ENCODE assay signal across 1 cellular context in genomic region chr7:32891800-32892520, GRCh38.
TF ChIP-seq lines count a peak whose summit lies in the region.

No MANE protein-coding gene starts in this region.

TF ChIP-seq in HepG2, 621 proteins besides CTCF, POLR2A, EP300 and RAD21 (continued from another document and continues in another):
- TF ChIP-seq MTF1 (CRISPR knock-in tag; IDR thresholded peaks at IDR 0.05) (0 out of 2 replicates have a peak, but pooled peaks have one; percentile 35), NFKB2 (CRISPR knock-in tag; IDR thresholded peaks at IDR 0.05; ENCODE audit: borderline replicate concordance) (peak; percentile 76; the same call in 1 of the 2 replicates), ARHGAP35 (CRISPR knock-in tag; IDR thresholded peaks at IDR 0.05; ENCODE audit: borderline replicate concordance) (no peak; the same call in 1 of the 2 replicates), SP2 (CRISPR knock-in tag; IDR thresholded peaks at IDR 0.05) (no peak), HOXA9 (CRISPR knock-in tag; IDR thresholded peaks at IDR 0.05; ENCODE audit: borderline replicate concordance) (no peak), NFKBIZ (CRISPR knock-in tag; IDR thresholded peaks at IDR 0.05) (peak; percentile 67; the same call in 1 of the 2 replicates), HES4 (CRISPR knock-in tag; IDR thresholded peaks at IDR 0.05; ENCODE audit: borderline replicate concordance) (no peak), NR2F1 (CRISPR knock-in tag; IDR thresholded peaks at IDR 0.05) (peak; percentile 71 to 80), ZNF230 (CRISPR knock-in tag; IDR thresholded peaks at IDR 0.05) (0 out of 2 replicates have a peak, but pooled peaks have one; percentile 19), ZFP91 (CRISPR knock-in tag; IDR thresholded peaks at IDR 0.05; ENCODE audit: borderline replicate concordance) (peak; percentile 66; the same call in 1 of the 2 replicates), ZNF780A (CRISPR knock-in tag; IDR thresholded peaks at IDR 0.05) (no peak), BCL6 (CRISPR knock-in tag; IDR thresholded peaks at IDR 0.05) (peak; percentile 80), ZNF615 (CRISPR knock-in tag; IDR thresholded peaks at IDR 0.05; ENCODE audit: borderline replicate concordance) (peak; percentile 57; the same call in 1 of the 2 replicates), ZNF724P (CRISPR knock-in tag; IDR thresholded peaks at IDR 0.05; ENCODE audit: borderline replicate concordance) (no peak), PRDM10 (CRISPR knock-in tag; IDR thresholded peaks at IDR 0.05; ENCODE audit: low read depth) (peak; percentile 62; the same call in 1 of the 2 replicates), ZNF317 (CRISPR knock-in tag; IDR thresholded peaks at IDR 0.05) (peak; percentile 59; the same call in 1 of the 2 replicates), REL (CRISPR knock-in tag; conservative IDR thresholded peaks at IDR 0.05) (0 out of 2 replicates have a peak, but pooled peaks have one; percentile 18), ISL2 (CRISPR knock-in tag; IDR thresholded peaks at IDR 0.05) (peak; percentile 33; the same call in 1 of the 2 replicates), JUN (CRISPR knock-in tag; IDR thresholded peaks at IDR 0.05) (no peak), ZMYM3 (CRISPR knock-in tag; IDR thresholded peaks at IDR 0.05) (no peak), JDP2 (CRISPR knock-in tag; IDR thresholded peaks at IDR 0.05; ENCODE audit: borderline replicate concordance) (no peak; the same call in 1 of the 2 replicates), ZNF20 (CRISPR knock-in tag; IDR thresholded peaks at IDR 0.05) (0 out of 2 replicates have a peak, but pooled peaks have one; percentile 67), ZNF12 (CRISPR knock-in tag; IDR thresholded peaks at IDR 0.05) (no peak), ZNF841 (CRISPR knock-in tag; IDR thresholded peaks at IDR 0.05; ENCODE audit: borderline replicate concordance) (no peak), HDAC6 (IDR thresholded peaks at IDR 0.05; ENCODE audit: low read depth, low read length) (no peak), KLF12 (CRISPR knock-in tag; IDR thresholded peaks at IDR 0.05; ENCODE audit: borderline replicate concordance) (0 out of 2 replicates have a peak, but pooled peaks have one; percentile 44), U2AF1 (optimal IDR thresholded peaks at IDR 0.05; ENCODE audit: low read depth, low read length) (no peak), SAFB2 (CRISPR knock-in tag; IDR thresholded peaks at IDR 0.05; ENCODE audit: borderline replicate concordance, low read depth) (no peak), RBM22 (optimal IDR thresholded peaks at IDR 0.05; ENCODE audit: low read length) (no peak), ZBTB1 (CRISPR knock-in tag; IDR thresholded peaks at IDR 0.05; ENCODE audit: borderline replicate concordance) (peak; percentile 44; the same call in 1 of the 2 replicates), ZNF333 (CRISPR knock-in tag; IDR thresholded peaks at IDR 0.05; ENCODE audit: borderline replicate concordance) (no peak), PLSCR1 (CRISPR knock-in tag; IDR thresholded peaks at IDR 0.05; ENCODE audit: borderline replicate concordance) (no peak), FOXP4 (CRISPR knock-in tag; IDR thresholded peaks at IDR 0.05) (peak; percentile 57), GATAD2A (CRISPR knock-in tag; IDR thresholded peaks at IDR 0.05) (0 out of 2 replicates have a peak, but pooled peaks have one; percentile 12), ZNF274 (CRISPR knock-in tag; IDR thresholded peaks at IDR 0.05) (0 out of 2 replicates have a peak, but pooled peaks have one; percentile 62), SMARCE1 (IDR thresholded peaks at IDR 0.05; ENCODE audit: borderline replicate concordance) (no peak), POGZ (CRISPR knock-in tag; IDR thresholded peaks at IDR 0.05) (peak; percentile 80), NR3C1 (CRISPR knock-in tag; IDR thresholded peaks at IDR 0.05) (no peak), KDM5B (CRISPR knock-in tag; IDR thresholded peaks at IDR 0.05; ENCODE audit: borderline replicate concordance) (peak; percentile 57; the same call in 1 of the 2 replicates), ARID5B (CRISPR knock-in tag; IDR thresholded peaks at IDR 0.05) (peak; percentile 45; the same call in 1 of the 2 replicates), ZNF414 (CRISPR knock-in tag; IDR thresholded peaks at IDR 0.05) (peak; percentile 66; the same call in 1 of the 2 replicates), ZNF160 (CRISPR knock-in tag; IDR thresholded peaks at IDR 0.05) (0 out of 2 replicates have a peak, but pooled peaks have one; percentile 54), ZNF503 (CRISPR knock-in tag; IDR thresholded peaks at IDR 0.05) (0 out of 2 replicates have a peak, but pooled peaks have one; percentile 58), ZNF740 (CRISPR knock-in tag; IDR thresholded peaks at IDR 0.05) (peak; percentile 64; the same call in 1 of the 2 replicates), ZNF713 (CRISPR knock-in tag; IDR thresholded peaks at IDR 0.05) (no peak), GMEB1 (CRISPR knock-in tag; IDR thresholded peaks at IDR 0.05; ENCODE audit: borderline replicate concordance) (peak; percentile 81)
